In the genomic region with DNA sequence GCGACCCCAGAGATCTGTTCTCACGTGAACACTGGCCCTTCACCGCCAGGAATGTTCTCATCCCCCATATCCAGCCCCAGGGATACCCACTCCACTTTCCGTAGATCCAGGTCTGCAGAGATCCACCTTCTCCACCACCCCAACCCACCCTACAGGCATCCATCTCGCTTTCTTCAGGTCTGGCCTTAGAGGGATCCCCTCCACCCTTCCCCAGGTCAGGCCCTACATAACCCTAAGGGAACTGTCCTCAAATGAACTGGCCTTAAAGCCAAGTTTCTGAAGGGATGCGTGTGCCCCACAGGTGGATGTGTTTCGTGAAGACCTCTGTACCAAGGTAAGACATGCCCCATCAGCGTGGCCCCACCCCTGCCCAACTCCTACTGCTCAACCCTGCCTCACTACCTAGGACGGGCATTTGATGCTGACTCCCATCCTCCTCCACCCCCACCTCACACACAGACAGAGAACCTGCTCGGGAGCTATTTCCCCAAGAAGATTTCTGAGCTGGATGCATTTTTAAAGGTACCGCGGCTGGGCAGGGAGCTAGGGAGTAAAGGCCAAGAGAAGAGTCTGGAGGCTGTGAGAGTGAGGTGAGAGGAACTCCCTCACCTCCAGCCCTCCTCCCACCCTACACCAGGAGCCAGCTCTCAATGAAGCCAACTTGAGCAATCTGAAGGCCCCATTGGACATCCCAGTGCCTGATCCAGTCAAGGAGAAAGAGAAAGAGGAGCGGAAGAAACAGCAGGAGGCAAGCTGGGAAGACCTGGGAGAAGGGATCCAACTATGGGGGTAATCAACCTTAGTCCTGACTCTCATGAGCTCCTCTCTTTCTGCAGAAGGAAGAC, we compare ENCODE assay signal across 8 cellular contexts. TPM values are rescaled to one million over a fixed set of nuclear protein-coding genes. Genes with fewer than 3 reads are reported as not detected.
DNase-seq lines count a peak whose midpoint lies in the region; ATAC-seq lines count a peak whose summit lies in the region.

No MANE protein-coding gene starts in this region.

- H3K4me3 Mint-ChIP-seq in activated T-cell treated with anti-CD3 and anti-CD28 coated beads, Interleukin-2, amount 50 U/mL, for 24 hours: peak overlapping the region; percentile 93
- H3K4me3 Mint-ChIP-seq in activated naive CD8-positive, alpha-beta T cell treated with anti-CD3 and anti-CD28 coated beads for 36 hours: peak overlapping the region; percentile 94

- peaks cover 50% of the 10 kb centered on the region for H3K36me3 Mint-ChIP-seq in activated T-cell treated with anti-CD3 and anti-CD28 coated beads, Interleukin-2, amount 50 U/mL, for 24 hours (ENCODE audit: low read depth)
- peaks cover 39% of the 10 kb centered on the region for H3K36me3 Mint-ChIP-seq in activated naive CD8-positive, alpha-beta T cell treated with anti-CD3 and anti-CD28 coated beads for 36 hours

- peak overlapping the region; percentile 89 for H3K27ac ChIP-seq in thymus (ENCODE audit: low read depth)

- no peaks in the 10 kb centered on the region for H3K9me3 ChIP-seq in thymus (ENCODE audit: control insufficient read depth)

- DNase-seq in activated T-cell treated with anti-CD3 and anti-CD28 coated beads, Interleukin-2, amount 50 U/mL, for 24 hours: no peak
- DNase-seq in activated T-cell treated with anti-CD3 and anti-CD28 coated beads, Interleukin-2, amount 50 U/mL, for 1 hour: no peak
- no peak for DNase-seq in activated naive CD8-positive, alpha-beta T cell treated with anti-CD3 and anti-CD28 coated beads for 36 hours
- DNase-seq in left kidney (ENCODE audit: low read depth, low spot score) (peak; percentile 10), NCI-H2227 (lab: John Stamatoyannopoulos, UW; ENCODE audit: unreplicated experiment) (no peak), HuH-7 (ENCODE audit: low spot score) (no peak)

- H3K4me1 Mint-ChIP-seq in activated T-cell treated with anti-CD3 and anti-CD28 coated beads, Interleukin-2, amount 50 U/mL, for 24 hours (ENCODE audit: low read depth): peaks cover 59% of the 10 kb centered on the region
- peaks cover 54% of the 10 kb centered on the region for H3K4me1 Mint-ChIP-seq in activated naive CD8-positive, alpha-beta T cell treated with anti-CD3 and anti-CD28 coated beads for 36 hours

- H3K27me3 Mint-ChIP-seq in activated T-cell treated with anti-CD3 and anti-CD28 coated beads, Interleukin-2, amount 50 U/mL, for 24 hours: no peaks in the 10 kb centered on the region
- H3K27me3 Mint-ChIP-seq in activated naive CD8-positive, alpha-beta T cell treated with anti-CD3 and anti-CD28 coated beads for 36 hours: no peaks in the 10 kb centered on the region

- ATAC-seq in HG02840 (IDR thresholded peaks at IDR 0.05; ENCODE audit: low FRiP score, unreplicated experiment): no peak

- H3K4me3 ChIP-seq in thymus (ENCODE audit: low read length): peak overlapping the region; percentile 78

- peaks cover 19% of the 10 kb centered on the region for H3K36me3 ChIP-seq in thymus (ENCODE audit: control insufficient read depth, insufficient read depth)

- H3K27me3 ChIP-seq in thymus (ENCODE audit: control insufficient read depth, insufficient read depth): no peaks in the 10 kb centered on the region

- 50% methylated on average over 13 of the region's 13 CpGs for WGBS in thymus

- H3K4me1 ChIP-seq in thymus (ENCODE audit: control insufficient read depth, insufficient read depth, low read length): peaks cover 30% of the 10 kb centered on the region

- peak overlapping the region; percentile 94 for H3K27ac Mint-ChIP-seq in activated T-cell treated with anti-CD3 and anti-CD28 coated beads, Interleukin-2, amount 50 U/mL, for 24 hours
- H3K27ac Mint-ChIP-seq in activated naive CD8-positive, alpha-beta T cell treated with anti-CD3 and anti-CD28 coated beads for 36 hours: peak overlapping the region; percentile 92

- H3K9me3 Mint-ChIP-seq in activated T-cell treated with anti-CD3 and anti-CD28 coated beads, Interleukin-2, amount 50 U/mL, for 24 hours: no peaks in the 10 kb centered on the region
- H3K9me3 Mint-ChIP-seq in activated naive CD8-positive, alpha-beta T cell treated with anti-CD3 and anti-CD28 coated beads for 36 hours: no peaks in the 10 kb centered on the region

RNA-seq across cellular contexts. Expression of a gene that starts 0.9 kb away (rescaled TPM):
- 100 to 1,000 TPM; 476 to 479 TPM for total RNA-seq in activated naive CD8-positive, alpha-beta T cell treated with anti-CD3 and anti-CD28 coated beads for 36 hours
- 255 TPM for polyA plus RNA-seq in thymus

RNA-seq across cellular contexts. Expression of a gene that starts 4.5 kb away (rescaled TPM):
- total RNA-seq in activated naive CD8-positive, alpha-beta T cell treated with anti-CD3 and anti-CD28 coated beads for 36 hours: 10 to 100 TPM; 39.1 to 40.1 TPM
- polyA plus RNA-seq in thymus: 40.8 TPM

RNA-seq across cellular contexts. Expression of a gene that starts 6.4 kb away (rescaled TPM):
- total RNA-seq in activated naive CD8-positive, alpha-beta T cell treated with anti-CD3 and anti-CD28 coated beads for 36 hours: under 1 TPM in 1 of 2 experiments, not detected in 1; 0.29 TPM
- 3.5 TPM for polyA plus RNA-seq in thymus

RNA-seq across cellular contexts. Expression of a gene that starts 9.5 kb away (rescaled TPM):
- 100 to 1,000 TPM; 541 to 558 TPM for total RNA-seq in activated naive CD8-positive, alpha-beta T cell treated with anti-CD3 and anti-CD28 coated beads for 36 hours
- 420 TPM for polyA plus RNA-seq in thymus

RNA-seq across cellular contexts. Expression of a gene that starts 10.4 kb away (rescaled TPM):
- 10 to 100 TPM; 82.2 to 86.5 TPM for total RNA-seq in activated naive CD8-positive, alpha-beta T cell treated with anti-CD3 and anti-CD28 coated beads for 36 hours
- 105 TPM for polyA plus RNA-seq in thymus
